35 cellular contexts compared by ENCODE assay signal in the genomic region with DNA sequence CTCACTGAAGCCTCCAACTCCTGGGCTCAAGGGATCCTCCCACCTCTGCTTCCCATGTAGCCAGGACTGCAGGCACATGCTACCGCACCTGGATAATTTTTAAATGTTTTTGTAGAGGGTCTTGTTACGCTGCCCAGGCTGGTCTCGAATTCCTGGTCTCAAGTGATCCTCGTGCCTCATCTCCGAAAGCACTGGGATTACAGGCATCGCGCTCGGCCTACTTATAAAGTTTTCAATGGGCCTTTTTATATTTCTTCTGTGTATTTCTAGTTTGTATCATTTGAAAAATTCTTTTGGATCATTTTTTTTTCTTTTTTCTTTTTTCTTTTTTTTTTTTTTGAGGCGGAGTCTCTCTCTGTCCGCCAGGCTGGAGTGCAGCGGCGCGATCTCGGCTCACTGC.
"Had no signal": no experiment of that assay in that cellular context is flagged by ENCODE, and none has a peak within 500 bp of the region (broad histone marks: within the 10 kb centered on the region; RNA-seq: fewer than 3 reads in every experiment).

No MANE protein-coding gene starts in this region.

- H3K4me3 Mint-ChIP-seq: activated B cell treated with CpG ODN at 0.5 μM for 24 hours; activated CD4-positive, alpha-beta memory T cell treated with anti-CD3 and anti-CD28 coated beads for 36 hours; activated CD4-positive, alpha-beta T cell treated with anti-CD3 and anti-CD28 coated beads, Interleukin-2, amount 10 ng/mL, durations not matched to agents 24 days and 14 days; activated CD8-positive, alpha-beta T cell treated with anti-CD3 and anti-CD28 coated beads for 36 hours; activated naive CD4-positive, alpha-beta T cell treated with anti-CD3 and anti-CD28 coated beads for 36 hours; activated naive CD8-positive, alpha-beta T cell treated with anti-CD3 and anti-CD28 coated beads for 36 hours; activated T-cell treated with anti-CD3 and anti-CD28 coated beads, Interleukin-2, amount 50 U/mL, for 4 hours; activated T-cell treated with anti-CD3 and anti-CD28 coated beads, Interleukin-2, amount 50 U/mL, for 72 hours; activated T-helper 1 cell treated with anti-CD3 and anti-CD28 coated beads, Interleukin-12 subunit alpha, Interleukin-12 subunit beta, Interleukin-2, Interleukin-4 antibody, amounts not matched to agents 30 ng/mL and 10 ng/mL and 1 ng/mL, durations not matched to agents 14 hours and 24 hours and 36 hours; activated T-helper 17 cell treated with anti-CD3 and anti-CD28 coated beads, Interleukin-2, amount 50 U/mL, for 72 hours; T-helper 1 cell treated with Interleukin-12 subunit alpha and Interleukin-12 subunit beta and Interleukin-4 antibody, amounts not matched to agents 30 μg/mL and 1 μg/mL, for 36 hours; T-helper 2 cell treated with Interferon-gamma antibody and Interleukin-4, amounts not matched to agents 5 μg/mL and 100 μg/mL, for 36 hours had no signal

- H3K27me3 Mint-ChIP-seq: activated B cell treated with CpG ODN at 0.5 μM for 24 hours; activated CD4-positive, alpha-beta T cell treated with anti-CD3 and anti-CD28 coated beads, Interleukin-2, amount 10 ng/mL, durations not matched to agents 24 days and 14 days; activated naive CD8-positive, alpha-beta T cell treated with anti-CD3 and anti-CD28 coated beads for 36 hours had no signal

- FAIRE-seq: astrocyte, TTC549 had no signal

- H3K4me1 Mint-ChIP-seq: activated B cell treated with CpG ODN at 0.5 μM for 24 hours; activated CD4-positive, alpha-beta T cell treated with anti-CD3 and anti-CD28 coated beads, Interleukin-2, amount 10 ng/mL, durations not matched to agents 24 days and 14 days; activated T-helper 17 cell treated with anti-CD3 and anti-CD28 coated beads, Interleukin-2, amount 50 U/mL, for 72 hours had no signal

- H3K27ac Mint-ChIP-seq: activated B cell treated with CpG ODN at 0.5 μM for 24 hours; activated CD4-positive, alpha-beta memory T cell treated with anti-CD3 and anti-CD28 coated beads for 36 hours; activated CD4-positive, alpha-beta T cell treated with anti-CD3 and anti-CD28 coated beads, Interleukin-2, amount 10 ng/mL, durations not matched to agents 24 days and 14 days; activated CD8-positive, alpha-beta T cell treated with anti-CD3 and anti-CD28 coated beads for 36 hours; activated naive CD4-positive, alpha-beta T cell treated with anti-CD3 and anti-CD28 coated beads for 36 hours; activated naive CD4-positive, alpha-beta T cell treated with anti-CD3 and anti-CD28 coated beads, Interleukin-2, amount 50 U/mL, for 72 hours; activated naive CD8-positive, alpha-beta T cell treated with anti-CD3 and anti-CD28 coated beads for 36 hours; activated T-cell treated with anti-CD3 and anti-CD28 coated beads, Interleukin-2, amount 50 U/mL, for 72 hours; activated T-helper 1 cell treated with anti-CD3 and anti-CD28 coated beads, Interleukin-12 subunit alpha, Interleukin-12 subunit beta, Interleukin-2, Interleukin-4 antibody, amounts not matched to agents 30 ng/mL and 10 ng/mL and 1 ng/mL, durations not matched to agents 14 hours and 24 hours and 36 hours; activated T-helper 17 cell treated with anti-CD3 and anti-CD28 coated beads, Interleukin-2, amount 50 U/mL, for 72 hours; T-helper 1 cell treated with Interleukin-12 subunit alpha and Interleukin-12 subunit beta and Interleukin-4 antibody, amounts not matched to agents 30 μg/mL and 1 μg/mL, for 36 hours; T-helper 2 cell treated with Interferon-gamma antibody and Interleukin-4, amounts not matched to agents 5 μg/mL and 100 μg/mL, for 36 hours had no signal

- H3K9me3 Mint-ChIP-seq: activated B cell treated with CpG ODN at 0.5 μM for 24 hours; activated CD4-positive, alpha-beta memory T cell treated with anti-CD3 and anti-CD28 coated beads for 36 hours; activated CD4-positive, alpha-beta T cell treated with anti-CD3 and anti-CD28 coated beads, Interleukin-2, amount 10 ng/mL, durations not matched to agents 24 days and 14 days; activated CD8-positive, alpha-beta T cell treated with anti-CD3 and anti-CD28 coated beads for 36 hours; activated naive CD4-positive, alpha-beta T cell treated with anti-CD3 and anti-CD28 coated beads for 36 hours; activated naive CD4-positive, alpha-beta T cell treated with anti-CD3 and anti-CD28 coated beads, Interleukin-2, amount 50 U/mL, for 72 hours; activated naive CD8-positive, alpha-beta T cell treated with anti-CD3 and anti-CD28 coated beads for 36 hours; activated T-cell treated with anti-CD3 and anti-CD28 coated beads, Interleukin-2, amount 50 U/mL, for 4 hours; activated T-cell treated with anti-CD3 and anti-CD28 coated beads, Interleukin-2, amount 50 U/mL, for 72 hours; activated T-helper 1 cell treated with anti-CD3 and anti-CD28 coated beads, Interleukin-12 subunit alpha, Interleukin-12 subunit beta, Interleukin-2, Interleukin-4 antibody, amounts not matched to agents 30 ng/mL and 10 ng/mL and 1 ng/mL, durations not matched to agents 14 hours and 24 hours and 36 hours; activated T-helper 17 cell treated with anti-CD3 and anti-CD28 coated beads, Interleukin-2, amount 50 U/mL, for 72 hours; T-helper 1 cell treated with Interleukin-12 subunit alpha and Interleukin-12 subunit beta and Interleukin-4 antibody, amounts not matched to agents 30 μg/mL and 1 μg/mL, for 36 hours; T-helper 2 cell treated with Interferon-gamma antibody and Interleukin-4, amounts not matched to agents 5 μg/mL and 100 μg/mL, for 36 hours had no signal

- H3K36me3 Mint-ChIP-seq: activated CD4-positive, alpha-beta memory T cell treated with anti-CD3 and anti-CD28 coated beads for 36 hours; activated naive CD4-positive, alpha-beta T cell treated with anti-CD3 and anti-CD28 coated beads, Interleukin-2, amount 50 U/mL, for 72 hours; activated naive CD8-positive, alpha-beta T cell treated with anti-CD3 and anti-CD28 coated beads for 36 hours had no signal

- DNase-seq: activated B cell treated with CpG ODN at 0.5 μM for 24 hours; activated CD4-positive, alpha-beta memory T cell treated with anti-CD3 and anti-CD28 coated beads for 36 hours; activated CD4-positive, alpha-beta T cell treated with anti-CD3 and anti-CD28 coated beads for 4 hours; activated CD4-positive, alpha-beta T cell treated with anti-CD3 and anti-CD28 coated beads, Interleukin-2, amount 10 ng/mL, durations not matched to agents 24 days and 14 days; activated CD4-positive, alpha-beta T cell treated with anti-CD3 and anti-CD28 coated beads, Interleukin-2, amount 50 U/mL, for 1 hour; activated CD4-positive, alpha-beta T cell treated with anti-CD3 and anti-CD28 coated beads, Interleukin-2, amount 50 U/mL, for 4 hours; activated CD4-positive, CD25-positive, alpha-beta regulatory T cell treated with anti-CD3 and anti-CD28 coated beads, Interleukin-2, amount 50 U/mL, for 72 hours; activated CD8-positive, alpha-beta memory T cell treated with anti-CD3 and anti-CD28 coated beads, Interleukin-2, amount 50 U/mL, for 4 hours; activated CD8-positive, alpha-beta T cell treated with anti-CD3 and anti-CD28 coated beads for 36 hours; activated effector memory CD4-positive, alpha-beta T cell treated with anti-CD3 and anti-CD28 coated beads, Interleukin-2, amount 50 U/mL, for 16 hours; activated gamma-delta T cell treated with Interleukin-2 at 50 U/mL for 16 hours; activated naive CD4-positive, alpha-beta T cell; activated naive CD4-positive, alpha-beta T cell treated with anti-CD3 and anti-CD28 coated beads for 36 hours; activated naive CD4-positive, alpha-beta T cell treated with anti-CD3 and anti-CD28 coated beads, Interleukin-2, amount 50 U/mL, for 16 hours; activated naive CD8-positive, alpha-beta T cell treated with anti-CD3 and anti-CD28 coated beads for 36 hours; activated T-cell treated with anti-CD3 and anti-CD28 coated beads for 4 hours; activated T-cell treated with anti-CD3 and anti-CD28 coated beads, Interleukin-2, amount 50 U/mL, for 1 hour; activated T-cell treated with anti-CD3 and anti-CD28 coated beads, Interleukin-2, amount 50 U/mL, for 4 hours; activated T-cell treated with anti-CD3 and anti-CD28 coated beads, Interleukin-2, amount 50 U/mL, for 72 hours; adrenal gland; amniotic stem cell; aorta; body of pancreas; brain microvascular endothelial cell; central memory CD4-positive, alpha-beta T cell; T-helper 1 cell; T-helper 2 cell; T-helper 9 cell had no signal

- ATAC-seq: activated CD8-positive, alpha-beta T cell treated with anti-CD3 and anti-CD28 coated beads for 36 hours; activated naive CD4-positive, alpha-beta T cell treated with anti-CD3 and anti-CD28 coated beads, Interleukin-2, amount 50 U/mL, for 72 hours; activated T-cell treated with anti-CD3 and anti-CD28 coated beads, Interleukin-2, amount 50 U/mL, for 4 hours; activated T-cell treated with anti-CD3 and anti-CD28 coated beads, Interleukin-2, amount 50 U/mL, for 72 hours; activated T-helper 17 cell treated with anti-CD3 and anti-CD28 coated beads, Interleukin-2, amount 50 U/mL, for 72 hours; body of pancreas had no signal
